8 cellular contexts compared by ENCODE assay signal in the genomic region with DNA sequence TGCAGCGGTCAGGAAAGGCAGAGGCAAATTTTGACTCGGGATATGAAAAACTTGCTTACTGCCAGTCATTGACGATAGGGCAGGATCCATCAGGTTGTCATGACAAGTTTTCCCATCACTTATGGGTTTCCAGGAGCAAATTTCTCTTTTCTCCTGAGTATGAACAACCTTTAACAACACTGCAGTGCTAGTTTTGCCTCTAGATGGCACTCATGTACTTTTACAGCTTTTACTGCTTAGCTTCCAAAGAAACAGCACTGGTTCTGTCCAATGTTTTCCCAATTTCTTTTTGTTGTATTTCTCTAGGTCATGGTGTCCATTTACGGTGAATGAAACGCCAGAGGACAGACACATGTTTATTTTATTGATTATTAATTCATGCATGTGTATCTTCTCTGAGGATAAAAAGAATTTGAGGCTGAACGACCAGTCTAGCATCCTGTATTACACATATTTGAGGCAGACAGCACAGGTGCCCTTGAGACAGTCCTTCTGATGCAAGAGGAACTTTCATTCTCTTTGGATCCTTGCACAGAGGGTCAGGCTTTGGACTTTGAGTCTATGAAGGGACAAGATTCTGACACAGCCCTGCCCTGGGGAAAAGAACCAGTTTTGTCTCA.
DNase-seq lines count a peak whose midpoint lies in the region; ATAC-seq and TF ChIP-seq lines count a peak whose summit lies in the region.

No MANE protein-coding gene starts in this region.

- POLR2A ChIA-PET in naive thymus-derived CD4-positive, alpha-beta T cell (lab: Charles Lee), result no interaction called here

- peak; percentile 92 for TF ChIP-seq CTCF in epithelial cell of esophagus (IDR thresholded peaks at IDR 0.05; ENCODE audit: insufficient read depth, low read depth, low read length, missing control alignments)

- no peaks in the 10 kb centered on the region for H3K9me3 Mint-ChIP-seq in naive thymus-derived CD4-positive, alpha-beta T cell

- no peak overlapping the region for H3K27ac ChIP-seq in naive thymus-derived CD4-positive, alpha-beta T cell (ENCODE audit: low read depth, low read length)

- no peaks in the 10 kb centered on the region for H3K36me3 Mint-ChIP-seq in naive thymus-derived CD4-positive, alpha-beta T cell

- no peaks in the 10 kb centered on the region for H3K4me1 ChIP-seq in naive thymus-derived CD4-positive, alpha-beta T cell (ENCODE audit: control insufficient read depth in 2 of 2, insufficient read depth in 2 of 2, low read length in 2 of 2)

- CTCF ChIA-PET in naive thymus-derived CD4-positive, alpha-beta T cell (lab: Charles Lee), result interaction anchor here (0.6 to 1.3 kb wide), 4 partner anchors 16 to 389 kb away, joined by 3 to 5 read pairs (median 4); no protein-coding TSS in a partner anchor

- ATAC-seq in naive thymus-derived CD4-positive, alpha-beta T cell, result no peak
- ATAC-seq in GM18868 (IDR thresholded peaks at IDR 0.05; ENCODE audit: unreplicated experiment), result no peak

- H3K9me3 ChIP-seq in naive thymus-derived CD4-positive, alpha-beta T cell (ENCODE audit: control insufficient read depth in 2 of 3, low read length in 3 of 3), result no peaks in the 10 kb centered on the region

- no peak overlapping the region for H3K4me3 ChIP-seq in epithelial cell of esophagus (ENCODE audit: low read length)
- H3K4me3 ChIP-seq in naive thymus-derived CD4-positive, alpha-beta T cell (ENCODE audit: low read length), result no peak overlapping the region

- intact Hi-C loops in naive thymus-derived CD4-positive, alpha-beta T cell (cut with micrococcal nuclease), result loop anchor here (1.0 to 5.0 kb wide), 4 partner anchors 93 to 389 kb away; no protein-coding TSS in a partner anchor

- no peak overlapping the region for H3K27ac Mint-ChIP-seq in naive thymus-derived CD4-positive, alpha-beta T cell

- DNase-seq in DMS 273 (lab: John Stamatoyannopoulos, UW; ENCODE audit: unreplicated experiment) (peak; percentile 73), DMS 273 treated with DMSO at 0.1 percent for 48 hours (lab: John Stamatoyannopoulos, UW) (no peak), KBM-7 (peak; percentile 45), OCI-M2 (lab: John Stamatoyannopoulos, UW; ENCODE audit: unreplicated experiment) (peak; percentile 3), epithelial cell of esophagus (ENCODE audit: low read depth) (peak; percentile 65), 8988T (no peak)
- peak in 5 of 9 donors; percentile 5 to 29 (median 17) for DNase-seq in naive thymus-derived CD4-positive, alpha-beta T cell

- no peaks in the 10 kb centered on the region for H3K27me3 ChIP-seq in naive thymus-derived CD4-positive, alpha-beta T cell (ENCODE audit: control insufficient read depth in 2 of 2, insufficient read depth in 2 of 2, low read length in 2 of 2)

- in situ Hi-C loops in KBM-7 (cut with MboI; ENCODE audit: low pct_unique_long_range_greater_than_20kb, low sequenced_read_pairs), result no loop called here

- H3K36me3 ChIP-seq in naive thymus-derived CD4-positive, alpha-beta T cell (ENCODE audit: control insufficient read depth in 2 of 3, insufficient read depth in 3 of 3, low read length in 3 of 3), result no peaks in the 10 kb centered on the region

- peaks cover 0 to 2% (median 0%) of the 10 kb centered on the region in 7 donors for H3K4me1 Mint-ChIP-seq in naive thymus-derived CD4-positive, alpha-beta T cell

- H3K27me3 Mint-ChIP-seq in naive thymus-derived CD4-positive, alpha-beta T cell, result peaks cover 10 to 19% (median 11%) of the 10 kb centered on the region in 5 donors

- no peak overlapping the region for H3K4me3 Mint-ChIP-seq in naive thymus-derived CD4-positive, alpha-beta T cell

Comparison
In these comparisons a context has a peak if more than half of its experiments do, and no peak if none do; other contexts are left out.
1. DNase-seq: peak in DMS 273 (single experiment), KBM-7 (single experiment), OCI-M2 (single experiment), epithelial cell of esophagus (single experiment) and naive thymus-derived CD4-positive, alpha-beta T cell (5 of 9); none in DMS 273 treated with DMSO at 0.1 percent for 48 hours (single experiment) and 8988T (single experiment).